Comparison of ENCODE assay signal across 11 cellular contexts in genomic region chr1:3610165-3610822, GRCh38. TPM values are rescaled to one million over a fixed set of nuclear protein-coding genes. Genes with fewer than 3 reads are reported as not detected.
DNase-seq lines count a peak whose midpoint lies in the region; ATAC-seq, FAIRE-seq and TF ChIP-seq lines count a peak whose summit lies in the region.
"Had no signal": no experiment of that assay in that cellular context is flagged by ENCODE, and none has a peak within 500 bp of the region (broad histone marks: within the 10 kb centered on the region; RNA-seq: fewer than 3 reads in every experiment).

No MANE protein-coding gene starts in this region.

- peaks cover 36% of the 10 kb centered on the region for H3K27me3 ChIP-seq in foreskin keratinocyte

- no peak for DNase-seq in A549 (ENCODE audit: low read depth in 1 of 2, low spot score in 1 of 2)
- DNase-seq in GDM1 (lab: John Stamatoyannopoulos, UW): peak; percentile 31
- DNase-seq in T-cell: no peak
- peak; percentile 49 for DNase-seq in iris pigment epithelial cell (ENCODE audit: low read depth)
- no peak for DNase-seq in foreskin melanocyte
- DNase-seq in foreskin keratinocyte: no peak
- no peak for DNase-seq in AG08396 (ENCODE audit: low spot score)
- DNase-seq: heart right ventricle; NCI-H226; stimulated activated CD4-positive, alpha-beta T cell treated with anti-CD3 and anti-CD28 coated beads, Interleukin-4, amount 100 ng/mL, for 24 hours had no signal

- TF ChIP-seq POLR2A in A549 (IDR thresholded peaks at IDR 0.05; ENCODE audit: low read length): no peak

- 77% methylated on average over 16 of the region's 19 CpGs for WGBS in A549 (ENCODE audit: missing lambda C conversion rate)

- no peak overlapping the region for H3K27ac Mint-ChIP-seq in T-cell

- POLR2A ChIA-PET in A549 (lab: Yijun Ruan, JAX): no interaction called here
- POLR2A ChIA-PET in T-cell (lab: Charles Lee): no interaction called here

- CTCF ChIA-PET in A549 (lab: Yijun Ruan, JAX): interaction anchor here (1.0 to 2.4 kb wide), 4 partner anchors 10 to 157 kb away, joined by 3 to 9 read pairs (median 6); no protein-coding TSS in a partner anchor
- CTCF ChIA-PET in T-cell (lab: Charles Lee): no interaction called here

- no peaks in the 10 kb centered on the region for H3K9me3 ChIP-seq in A549
- H3K9me3 ChIP-seq: heart right ventricle had no signal

- no peak for TF ChIP-seq RAD21 in A549 (conservative IDR thresholded peaks at IDR 0.05 in 1 of 2, IDR thresholded peaks at IDR 0.05 in 1 of 2)

- H3K27ac ChIP-seq in A549: no peak overlapping the region
- H3K27ac ChIP-seq in foreskin keratinocyte: no peak overlapping the region
- H3K27ac ChIP-seq: heart right ventricle had no signal

- H3K36me3 Mint-ChIP-seq in T-cell: no peaks in the 10 kb centered on the region

- H3K4me2 ChIP-seq in A549: peak overlapping the region; percentile 95

- H3K9me3 Mint-ChIP-seq in T-cell: no peaks in the 10 kb centered on the region

- TF ChIP-seq CTCF in A549 (IDR thresholded peaks at IDR 0.05) (no peak), foreskin keratinocyte (conservative IDR thresholded peaks at IDR 0.05) (no peak)

- H3K4me1 ChIP-seq in A549: peaks cover 32% of the 10 kb centered on the region
- no peaks in the 10 kb centered on the region for H3K4me1 ChIP-seq in foreskin keratinocyte

- no peak for ATAC-seq in A549
- ATAC-seq in T-cell (replicated peaks in 1 of 4): no peak
- no peak for ATAC-seq in GM21528 (IDR thresholded peaks at IDR 0.05; ENCODE audit: low FRiP score, unreplicated experiment)
- no peak for ATAC-seq in foreskin keratinocyte

- peaks cover 0 to 10% (median 9%) of the 10 kb centered on the region in 3 donors for H3K4me1 Mint-ChIP-seq in T-cell

- no peak for FAIRE-seq in A549 (lab: Jason Lieb, UNC)

- TF ChIP-seq EP300 in A549 (IDR thresholded peaks at IDR 0.05): no peak

- H3K4me3 Mint-ChIP-seq in T-cell: peak overlapping the region; percentile 51 to 77 (median 67)

- H3K27me3 Mint-ChIP-seq in T-cell: peaks cover 3 to 19% of the 10 kb centered on the region in 2 donors

- H3K4me3 ChIP-seq in A549: peak overlapping the region; percentile 57; the same call in 2 of the 3 replicates

TF ChIP-seq in A549, 52 proteins besides CTCF, POLR2A, EP300 and RAD21:
- no peak for TF ChIP-seq CEBPB (IDR thresholded peaks at IDR 0.05)
- TF ChIP-seq ZC3H11A (IDR thresholded peaks at IDR 0.05): no peak
- TF ChIP-seq PHF8 (IDR thresholded peaks at IDR 0.05; ENCODE audit: borderline replicate concordance, low read depth): no peak
- no peak for TF ChIP-seq REST (IDR thresholded peaks at IDR 0.05)
- TF ChIP-seq SMC3 (IDR thresholded peaks at IDR 0.05): no peak

RNA-seq across cellular contexts. Expression of gene MEGF6, which starts 1.0 kb away (rescaled TPM):
- polyA plus RNA-seq in A549 (2011; rRNA removed) (0.66 and 0.82 TPM in 2 replicates), A549 (2017; fragmentation: RNase III; extraction: RNeasy Plus Mini Kit Qiagen cat#74134 plus additional on column Dnase treatment) (10.2 to 13.7 TPM (median 12.7 TPM) in 3 replicates), foreskin keratinocyte (0.45 and 0.78 TPM in 2 replicates)
- 2.3 and 3.2 TPM in 2 replicates for polyA plus RNA-seq in A549 (2012; cell fraction: cytosol; rRNA removed)
- 23.8 and 39.3 TPM in 2 replicates for polyA plus RNA-seq in A549 (2012; cell fraction: nucleus; rRNA removed)
- 0.39 and 0.41 TPM in 2 replicates for polyA minus RNA-seq in A549 (2011; rRNA and poly(A)+ RNA removed)
- total RNA-seq in T-cell (100 to 1,000 TPM in 3 of 5 donors, 10 to 100 TPM in 2; 63.3 to 213 (median 193) TPM), foreskin keratinocyte (0.63 and 0.92 TPM in 2 replicates)

RNA-seq across cellular contexts. Expression of gene TPRG1L, which starts 14.5 kb away (rescaled TPM):
- polyA plus RNA-seq in A549 (2011; rRNA removed) (13.1 and 15.8 TPM in 2 replicates), A549 (2017; fragmentation: RNase III; extraction: RNeasy Plus Mini Kit Qiagen cat#74134 plus additional on column Dnase treatment) (18.4 to 20.1 TPM (median 18.7 TPM) in 3 replicates), foreskin keratinocyte (23.1 and 25.0 TPM in 2 replicates)
- 11.4 and 14.6 TPM in 2 replicates for polyA plus RNA-seq in A549 (2012; cell fraction: cytosol; rRNA removed)
- 6.2 and 7.1 TPM in 2 replicates for polyA plus RNA-seq in A549 (2012; cell fraction: nucleus; rRNA removed)
- polyA minus RNA-seq in A549 (2011; rRNA and poly(A)+ RNA removed): 13.8 and 18.7 TPM in 2 replicates
- total RNA-seq in T-cell (10 to 100 TPM; 36.7 to 48.5 (median 45.4) TPM), foreskin keratinocyte (20.8 and 21.5 TPM in 2 replicates)

RNA-seq across cellular contexts. Expression of gene WRAP73, which starts 39.6 kb away (rescaled TPM):
- polyA plus RNA-seq in A549 (2011; rRNA removed) (16.1 and 18.4 TPM in 2 replicates), A549 (2017; fragmentation: RNase III; extraction: RNeasy Plus Mini Kit Qiagen cat#74134 plus additional on column Dnase treatment) (12.1 to 15.4 TPM (median 12.9 TPM) in 3 replicates), foreskin keratinocyte (21.8 and 26.0 TPM in 2 replicates)
- 26.9 and 35.9 TPM in 2 replicates for polyA plus RNA-seq in A549 (2012; cell fraction: cytosol; rRNA removed)
- polyA plus RNA-seq in A549 (2012; cell fraction: nucleus; rRNA removed): 64.5 and 65.1 TPM in 2 replicates
- polyA minus RNA-seq in A549 (2011; rRNA and poly(A)+ RNA removed): 16.7 and 26.1 TPM in 2 replicates
- total RNA-seq in T-cell (10 to 100 TPM; 33.7 to 44.9 (median 39.8) TPM), foreskin keratinocyte (17.2 and 18.1 TPM in 2 replicates)

RNA-seq across cellular contexts. Expression of gene TP73, which starts 42.0 kb away (rescaled TPM):
- polyA plus RNA-seq in A549 (2011; rRNA removed) (0.01 TPM in 1 of 2 replicates, not detected in the other), A549 (2017; fragmentation: RNase III; extraction: RNeasy Plus Mini Kit Qiagen cat#74134 plus additional on column Dnase treatment) (0.09 to 0.25 TPM (median 0.16 TPM) in 3 replicates), foreskin keratinocyte (0.44 and 0.59 TPM in 2 replicates)
- polyA plus RNA-seq in A549 (2012; cell fraction: cytosol; rRNA removed): 0.11 and 0.21 TPM in 2 replicates
- 0.40 and 0.46 TPM in 2 replicates for polyA plus RNA-seq in A549 (2012; cell fraction: nucleus; rRNA removed)
- 0.04 TPM in 1 of 2 replicates, not detected in the other for polyA minus RNA-seq in A549 (2011; rRNA and poly(A)+ RNA removed)
- total RNA-seq in T-cell (under 1 TPM in 4 of 5 donors, not detected in 1; 0.12 to 0.21 (median 0.18) TPM), foreskin keratinocyte (0.58 and 0.78 TPM in 2 replicates)

Comparison
In these comparisons a context has a peak if more than half of its experiments do, and no peak if none do; other contexts are left out.
1. DNase-seq: peak in GDM1 (single experiment) and iris pigment epithelial cell (single experiment); none in A549 (0 of 2), T-cell (0 of 34), foreskin melanocyte (single experiment), foreskin keratinocyte (0 of 2) and AG08396 (single experiment).
2. RNA of gene MEGF6, which starts 1.0 kb away (total RNA-seq): 63.3 to 213 TPM in T-cell; 0.63 to 0.92 TPM in foreskin keratinocyte; every median in the first group is over 10 times any median in the second.